ENCODE assay signal across 8 cellular contexts in the genomic region with DNA sequence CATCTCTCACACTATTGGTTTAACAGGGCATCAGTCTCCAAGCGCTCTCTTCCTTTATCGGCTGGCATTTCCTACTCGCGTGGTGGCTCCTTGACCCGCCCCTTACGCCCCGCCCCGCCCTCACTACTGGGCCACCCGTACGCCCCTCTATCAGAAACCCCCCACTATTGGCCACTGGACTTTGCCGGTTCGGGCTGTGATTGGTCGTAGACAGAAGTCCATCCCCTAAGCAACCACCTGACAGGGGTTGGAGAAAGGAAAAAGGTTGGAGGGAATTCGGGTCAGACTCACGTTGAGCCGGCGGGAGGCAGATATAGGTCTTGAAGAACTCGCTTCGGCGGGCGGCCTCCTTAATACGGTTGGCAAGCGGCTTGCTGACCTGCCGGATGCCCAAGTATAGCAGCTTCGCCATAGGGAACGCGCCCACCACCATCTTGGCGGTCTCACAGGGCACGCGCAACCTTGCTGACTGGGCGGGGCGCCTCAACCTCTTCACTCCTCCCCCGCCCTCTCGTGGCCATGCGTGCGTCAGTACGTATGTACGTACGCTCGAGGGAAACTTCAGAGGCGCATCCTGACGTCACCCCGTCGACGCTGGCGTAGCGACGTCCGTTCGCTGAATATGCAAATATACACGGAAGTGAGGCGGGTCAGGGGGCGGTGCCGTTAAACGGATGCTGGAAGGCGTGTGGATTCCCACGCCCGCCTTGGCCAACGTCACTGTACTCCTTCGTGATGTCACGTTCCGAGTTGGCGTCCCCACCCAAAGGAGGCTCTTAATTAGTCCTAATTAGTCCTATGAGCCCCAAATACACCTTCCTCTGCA. TPM values are rescaled to one million over a fixed set of nuclear protein-coding genes. Genes with fewer than 3 reads are reported as not detected.
DNase-seq lines count a peak whose midpoint lies in the region; TF ChIP-seq lines count a peak whose summit lies in the region.

TSS of gene OPA3 (minus strand) at position 471 of the 826 bp plus-strand sequence. CDS start at position 433, 38 bp downstream.

- CTCF ChIA-PET in activated CD8-positive, alpha-beta memory T cell treated with anti-CD3 and anti-CD28 coated beads for 36 hours (lab: Charles Lee): interaction anchor here (1.0 to 1.4 kb wide), 6 partner anchors 26 to 109 kb away, joined by 3 to 4 read pairs (median 4); no protein-coding TSS in a partner anchor

- no peaks in the 10 kb centered on the region for H3K27me3 ChIP-seq in effector memory CD4-positive, alpha-beta T cell (replicated peaks; ENCODE audit: control insufficient read depth, insufficient read depth, low read length, poor library complexity, severe bottlenecking)

- peak; percentile 99 for DNase-seq in CMK (ENCODE audit: low read depth)
- peak; percentile 98 for DNase-seq in GM20000 (ENCODE audit: low spot score)
- peak; percentile 100 for DNase-seq in HT-29 (ENCODE audit: low spot score)
- DNase-seq in NOMO-1 (lab: John Stamatoyannopoulos, UW; ENCODE audit: unreplicated experiment in 2 of 2): peak; percentile 98
- peak; percentile 97 to 99 (median 97) for DNase-seq in effector memory CD4-positive, alpha-beta T cell
- DNase-seq in lung microvascular endothelial cell (ENCODE audit: low read depth in 2 of 2): peak; percentile 100
- peak; percentile 97 to 100 (median 98) for DNase-seq in stimulated activated CD4-positive, alpha-beta T cell treated with anti-CD3 and anti-CD28 coated beads, TNF-alpha, amount 100 ng/mL, for 48 hours (ENCODE audit: low read depth in 3 of 3)

- H3K4me3 ChIP-seq in effector memory CD4-positive, alpha-beta T cell (ENCODE audit: insufficient read depth, low read depth, low read length, poor library complexity, severe bottlenecking): peak within 1 kb of the TSS; percentile 93

- TF ChIP-seq CTCF in GM20000 (IDR thresholded peaks at IDR 0.05; ENCODE audit: extremely low read depth, missing control alignments): peak; percentile 10

- no peaks in the 10 kb centered on the region for H3K9me3 ChIP-seq in effector memory CD4-positive, alpha-beta T cell (ENCODE audit: control insufficient read depth, low read length)

- H3K36me3 ChIP-seq in effector memory CD4-positive, alpha-beta T cell (ENCODE audit: control insufficient read depth, insufficient read depth, low read length): no peaks in the 10 kb centered on the region

- POLR2A ChIA-PET in activated CD8-positive, alpha-beta memory T cell treated with anti-CD3 and anti-CD28 coated beads for 36 hours (lab: Charles Lee): interaction anchor here (1.1 kb wide), 2 partner anchors 57 to 108 kb away, joined by 4 to 6 read pairs; partner anchors contain the start of gene QPCTL

- peaks cover 5% of the 10 kb centered on the region for H3K4me1 ChIP-seq in effector memory CD4-positive, alpha-beta T cell (ENCODE audit: control insufficient read depth, insufficient read depth, low read length, poor library complexity, severe bottlenecking)

- H3K27ac ChIP-seq in effector memory CD4-positive, alpha-beta T cell (ENCODE audit: insufficient read depth, low read length, poor library complexity, severe bottlenecking): peak within 1 kb of the TSS; percentile 100

RNA-seq across cellular contexts. Expression of gene OPA3, which starts in this region (rescaled TPM):
- 20.5 and 23.0 TPM in 2 replicates for total RNA-seq in HT-29 (2014; rRNA removed; shearing (Covaris generic))
- 10 to 100 TPM; 14.0 to 14.5 TPM for total RNA-seq in activated CD8-positive, alpha-beta memory T cell treated with anti-CD3 and anti-CD28 coated beads for 36 hours
- 3.1 and 5.4 TPM in 2 replicates for total RNA-seq in lung microvascular endothelial cell

Comparison
In these comparisons a context has a peak if more than half of its experiments do, and no peak if none do; other contexts are left out.
1. Peak in every context shown above with its lines: DNase-seq, H3K4me3 ChIP-seq and H3K27ac ChIP-seq.